Comparison of ENCODE assay signal across 8 cellular contexts in the genomic region with DNA sequence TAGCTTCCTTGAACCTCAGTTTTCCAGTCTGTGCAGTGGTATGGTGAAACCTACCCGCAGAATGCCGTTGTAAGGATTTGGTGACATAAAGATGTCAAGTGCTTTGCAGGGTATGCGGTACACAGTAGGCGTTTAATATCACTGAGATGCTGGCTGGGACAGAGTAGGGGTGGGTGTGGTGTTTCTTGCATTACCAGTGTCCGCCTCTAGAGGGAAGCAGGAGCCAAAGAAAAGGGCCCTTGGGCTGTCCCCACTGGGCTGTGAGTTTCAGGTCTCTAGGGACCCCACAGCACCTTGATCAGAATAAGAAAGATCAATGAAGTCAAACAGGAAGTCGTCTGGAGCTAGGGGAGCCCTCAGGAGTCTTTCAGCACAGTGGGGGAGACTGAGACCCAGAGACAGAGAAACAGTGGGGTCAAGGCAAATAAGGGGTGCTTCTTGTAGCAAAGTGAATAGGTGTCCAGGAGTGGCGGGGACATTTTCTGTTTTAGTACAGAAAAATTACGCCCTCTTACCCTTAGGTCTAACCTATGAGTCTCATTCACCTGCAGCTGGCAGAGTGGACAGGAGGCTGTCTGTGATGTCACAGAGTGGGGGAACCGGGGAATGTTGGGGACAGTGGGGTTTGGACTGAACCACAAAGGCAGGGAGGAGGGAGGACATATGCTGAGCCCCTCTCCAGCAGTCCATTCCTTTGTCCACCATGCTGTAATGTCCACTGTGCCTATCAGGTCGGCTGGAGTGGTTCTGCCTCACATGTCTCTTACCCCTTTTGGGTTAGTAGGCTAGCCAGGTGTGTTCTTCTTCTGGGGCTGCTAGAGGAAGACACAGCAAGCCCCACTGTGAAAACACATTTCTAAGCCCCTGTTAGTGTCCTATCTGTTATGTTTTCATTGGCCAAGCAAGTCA. TPM values are rescaled to one million over a fixed set of nuclear protein-coding genes. Genes with fewer than 3 reads are reported as not detected.
A peak's percentile ranks its signal among the peaks of the same experiment; 100 is the strongest.
DNase-seq lines count a peak whose midpoint lies in the region; ATAC-seq and TF ChIP-seq lines count a peak whose summit lies in the region.

No MANE protein-coding gene starts in this region.

- TF ChIP-seq CTCF in AG09309 (IDR thresholded peaks at IDR 0.05; ENCODE audit: control insufficient read depth, insufficient read depth, low read depth, low read length, missing control alignments) (peak; percentile 87), left ventricle myocardium inferior (IDR thresholded peaks at IDR 0.05; ENCODE audit: borderline replicate concordance) (peak; percentile 83), smooth muscle cell (IDR thresholded peaks at IDR 0.05; ENCODE audit: borderline replicate concordance, insufficient read depth, poor library complexity, severe bottlenecking) (peak; percentile 85)

- H3K9ac ChIP-seq in smooth muscle cell (ENCODE audit: low read depth), result no peak overlapping the region

- H3K27ac ChIP-seq in SJSA1 (no peak overlapping the region), left ventricle myocardium inferior (replicated peaks) (no peak overlapping the region), smooth muscle cell (ENCODE audit: low read depth) (no peak overlapping the region)

- H3K4me2 ChIP-seq in smooth muscle cell, result no peak overlapping the region

- intact Hi-C loops in left ventricle myocardium inferior (cut with micrococcal nuclease), result no loop called here

- no peaks in the 10 kb centered on the region for H4K20me1 ChIP-seq in smooth muscle cell (ENCODE audit: low read depth)

- TF ChIP-seq POLR2A in GM18505 (IDR thresholded peaks at IDR 0.05; ENCODE audit: borderline replicate concordance, extremely low read depth, insufficient read depth, insufficient read length), result no peak

- no peaks in the 10 kb centered on the region for H3K79me2 ChIP-seq in smooth muscle cell (ENCODE audit: low read depth)

- H3K36me3 ChIP-seq in SJSA1, result no peaks in the 10 kb centered on the region
- H3K36me3 ChIP-seq in left ventricle myocardium inferior, result no peaks in the 10 kb centered on the region
- H3K36me3 ChIP-seq in smooth muscle cell (ENCODE audit: low read depth), result no peaks in the 10 kb centered on the region

- peak; percentile 81 for ATAC-seq in GM18511 (IDR thresholded peaks at IDR 0.05; ENCODE audit: unreplicated experiment)
- peak; percentile 93 for ATAC-seq in HG03354 (IDR thresholded peaks at IDR 0.05; ENCODE audit: poor library complexity, severe bottlenecking, unreplicated experiment)
- no peak for ATAC-seq in GM18505 (IDR thresholded peaks at IDR 0.05; ENCODE audit: unreplicated experiment)

- H3K4me1 ChIP-seq in SJSA1 (replicated peaks) (no peaks in the 10 kb centered on the region), left ventricle myocardium inferior (no peaks in the 10 kb centered on the region), smooth muscle cell (ENCODE audit: low read depth) (no peaks in the 10 kb centered on the region)

- H3K4me3 ChIP-seq in AG09309 (ENCODE audit: control insufficient read depth, low read depth, low read length) (no peak overlapping the region), SJSA1 (no peak overlapping the region), left ventricle myocardium inferior (no peak overlapping the region), smooth muscle cell (no peak overlapping the region)

- H3F3A ChIP-seq in smooth muscle cell (ENCODE audit: low read depth), result no peaks in the 10 kb centered on the region

- H3K27me3 ChIP-seq in SJSA1 (replicated peaks) (peaks cover 4% of the 10 kb centered on the region; the same call in 1 of the 2 replicates), left ventricle myocardium inferior (ENCODE audit: low read depth) (peaks cover 69% of the 10 kb centered on the region), smooth muscle cell (ENCODE audit: low read depth) (peaks cover 6% of the 10 kb centered on the region)

- H3K9me3 ChIP-seq in SJSA1 (replicated peaks) (no peaks in the 10 kb centered on the region), left ventricle myocardium inferior (replicated peaks) (no peaks in the 10 kb centered on the region), smooth muscle cell (replicated peaks; ENCODE audit: low read depth) (no peaks in the 10 kb centered on the region)

- no peak overlapping the region for H2AFZ ChIP-seq in smooth muscle cell (ENCODE audit: low read depth)

- no peak for DNase-seq in AG09309 (ENCODE audit: low read depth)
- peak; percentile 40 to 53 for DNase-seq in SJSA1 (ENCODE audit: low read depth in 1 of 2, low spot score in 2 of 2)
- peak; percentile 60 for DNase-seq in activated naive CD4-positive, alpha-beta T cell treated with anti-CD3 and anti-CD28 coated beads, Interleukin-2, amount 50 U/mL, for 16 hours
- DNase-seq in left ventricle myocardium inferior, result no peak
- peak; percentile 8 for DNase-seq in smooth muscle cell (lab: John Stamatoyannopoulos, UW; ENCODE audit: unreplicated experiment)

- WGBS in smooth muscle cell (ENCODE audit: low lambda C conversion rate), result 45% methylated on average over 10 of the region's 10 CpGs

RNA-seq across cellular contexts. Expression of a gene that starts 4.7 kb away (rescaled TPM):
- not detected in 2 replicates for total RNA-seq in SJSA1 (2014; rRNA removed; shearing (Covaris generic))
- not detected for total RNA-seq in left ventricle myocardium inferior
- not detected in 2 replicates for total RNA-seq in smooth muscle cell
- polyA plus RNA-seq in smooth muscle cell, result not detected in 2 replicates

RNA-seq across cellular contexts. Expression of a gene that starts 19.7 kb away (rescaled TPM):
- total RNA-seq in SJSA1 (2014; rRNA removed; shearing (Covaris generic)), result not detected in 2 replicates
- total RNA-seq in left ventricle myocardium inferior (not detected), smooth muscle cell (not detected in 2 replicates)
- 0.58 TPM in 1 of 2 replicates, not detected in the other for polyA plus RNA-seq in smooth muscle cell

RNA-seq across cellular contexts. Expression of a gene that starts 51.2 kb away (rescaled TPM):
- 3.6 and 4.4 TPM in 2 replicates for total RNA-seq in SJSA1 (2014; rRNA removed; shearing (Covaris generic))
- total RNA-seq in left ventricle myocardium inferior (3.5 TPM), smooth muscle cell (5.8 and 9.3 TPM in 2 replicates)
- 8.1 and 9.3 TPM in 2 replicates for polyA plus RNA-seq in smooth muscle cell

Comparison
In these comparisons a context has a peak if more than half of its experiments do, and no peak if none do; other contexts are left out.
1. DNase-seq: peak in SJSA1 (2 of 2), activated naive CD4-positive, alpha-beta T cell treated with anti-CD3 and anti-CD28 coated beads, Interleukin-2, amount 50 U/mL, for 16 hours (single experiment) and smooth muscle cell (single experiment); none in AG09309 (single experiment) and left ventricle myocardium inferior (single experiment).
2. Peak in every context shown above with its lines, with median percentiles within 50 percentile points of each other: CTCF ChIP-seq.